In genomic region chr20:57390604-57391438, GRCh38 we compare ENCODE assay signal across 8 cellular contexts. TPM values are rescaled to one million over a fixed set of nuclear protein-coding genes. Genes with fewer than 3 reads are reported as not detected.
A peak's percentile ranks its signal among the peaks of the same experiment; 100 is the strongest.
DNase-seq lines count a peak whose midpoint lies in the region; ATAC-seq and TF ChIP-seq lines count a peak whose summit lies in the region.

RBM38 (plus strand) TSS chr20:57391396; CDS start chr20:57391582, 186 bp downstream.

- WGBS in testis, 2 donors, result 40 to 44% methylated on average over 42 to 43 of the region's 78 CpGs

- peak; percentile 50 for ATAC-seq in GM19452 (IDR thresholded peaks at IDR 0.05; ENCODE audit: unreplicated experiment)

- H3K79me2 ChIP-seq in osteoblast (ENCODE audit: insufficient read depth, low read length), result no peaks in the 10 kb centered on the region

- in situ Hi-C loops in SK-MEL-5 (cut with HindIII; ENCODE audit: low pct_unique_long_range_greater_than_20kb, low sequenced_read_pairs), result no loop called here

- no peaks in the 10 kb centered on the region for H3K4me1 ChIP-seq in osteoblast (ENCODE audit: insufficient read depth, low read length)
- H3K4me1 ChIP-seq in testis, result peaks cover 47% of the 10 kb centered on the region

- peak within 1 kb of the TSS; percentile 74 for H2AFZ ChIP-seq in osteoblast (ENCODE audit: low read length)

- no peaks in the 10 kb centered on the region for H3K36me3 ChIP-seq in osteoblast (ENCODE audit: insufficient read depth, low read length)
- no peaks in the 10 kb centered on the region for H3K36me3 ChIP-seq in testis (ENCODE audit: low read depth, missing control alignments)

- H3K27me3 ChIP-seq in osteoblast (ENCODE audit: insufficient read depth, low read length) (no peaks in the 10 kb centered on the region), testis (no peaks in the 10 kb centered on the region)

- peaks cover 3% of the 10 kb centered on the region for H4K20me1 ChIP-seq in osteoblast (ENCODE audit: insufficient read depth, low read length)

- H3K4me2 ChIP-seq in osteoblast (ENCODE audit: insufficient read depth, low read length), result peak within 1 kb of the TSS; percentile 72

- TF ChIP-seq CTCF in osteoblast (IDR thresholded peaks at IDR 0.05; ENCODE audit: extremely low read depth, low read depth, low read length), result no peak
- no peak for TF ChIP-seq CTCF in testis (IDR thresholded peaks at IDR 0.05)

- DNase-seq in COLO668 (lab: John Stamatoyannopoulos, UW; ENCODE audit: unreplicated experiment), result peak; percentile 92
- DNase-seq in HT1080 (ENCODE audit: low read depth), result no peak
- peak; percentile 70 for DNase-seq in SK-MEL-5 (ENCODE audit: low read depth, low spot score)
- DNase-seq in activated naive CD4-positive, alpha-beta T cell treated with anti-CD3 and anti-CD28 coated beads, Interleukin-2, amount 50 U/mL, for 16 hours, result peak; percentile 82
- DNase-seq in glomerular endothelial cell (ENCODE audit: extremely low read depth, low read depth, low spot score), result no peak
- DNase-seq in osteoblast (ENCODE audit: insufficient read length, low spot score, missing footprints), result peak; percentile 100
- peak; percentile 74 for DNase-seq in testis

- H3K4me3 ChIP-seq in osteoblast (ENCODE audit: insufficient read depth, low read length), result peak within 1 kb of the TSS; percentile 71
- H3K4me3 ChIP-seq in testis, result peak within 1 kb of the TSS; percentile 63 to 64

- intact Hi-C loops in testis (cut with DNase I; ENCODE audit: low total_unique reads), result loop anchor here (10.0 kb wide), 1 partner anchor 54 kb away; no protein-coding TSS in a partner anchor

- no peaks in the 10 kb centered on the region for H3K9me3 ChIP-seq in osteoblast (ENCODE audit: low read depth, low read length)
- H3K9me3 ChIP-seq in testis, result no peaks in the 10 kb centered on the region

- TF ChIP-seq POLR2A in testis (IDR thresholded peaks at IDR 0.05), result no peak

- no peak within 1 kb of the TSS for H3K27ac ChIP-seq in osteoblast (ENCODE audit: low read depth, low read length)
- H3K27ac ChIP-seq in testis, result peak within 1 kb of the TSS; percentile 70 to 77

RNA-seq across cellular contexts. Expression of gene RBM38, which starts in this region (rescaled TPM):
- 16.9 and 23.9 TPM in 2 replicates for total RNA-seq in HT1080 (2014; rRNA removed; shearing (Covaris generic))
- 17.1 and 19.3 TPM in 2 replicates for polyA plus RNA-seq in HT1080 (2015; cell fraction: cytosol; rRNA removed)
- polyA plus RNA-seq in HT1080 (2015; cell fraction: nucleus; rRNA removed), result 12.8 and 13.6 TPM in 2 replicates
- 12.8 and 13.7 TPM in 2 replicates for total RNA-seq in SK-MEL-5 (2014; rRNA removed; shearing (Covaris generic))
- polyA plus RNA-seq in SK-MEL-5 (2015; cell fraction: cytosol; rRNA removed), result 32.1 and 33.4 TPM in 2 replicates
- polyA plus RNA-seq in SK-MEL-5 (2015; cell fraction: nucleus; rRNA removed), result 7.5 and 15.8 TPM in 2 replicates
- total RNA-seq in glomerular endothelial cell (39.4 and 45.1 TPM in 2 replicates), osteoblast (2.1 and 2.9 TPM in 2 replicates), testis (100 to 1,000 TPM; 108 to 114 TPM)
- 69.6 TPM for polyA plus RNA-seq in testis (ENCODE audit: insufficient read depth, low read depth, low replicate concordance)

Comparison
In these comparisons a context has a peak if more than half of its experiments do, and no peak if none do; other contexts are left out.
1. DNase-seq: peak in COLO668 (single experiment), SK-MEL-5 (single experiment), activated naive CD4-positive, alpha-beta T cell treated with anti-CD3 and anti-CD28 coated beads, Interleukin-2, amount 50 U/mL, for 16 hours (single experiment), osteoblast (single experiment) and testis (single experiment); none in HT1080 (single experiment) and glomerular endothelial cell (single experiment).